ENCODE assay signal across 22 cellular contexts in the genomic region with DNA sequence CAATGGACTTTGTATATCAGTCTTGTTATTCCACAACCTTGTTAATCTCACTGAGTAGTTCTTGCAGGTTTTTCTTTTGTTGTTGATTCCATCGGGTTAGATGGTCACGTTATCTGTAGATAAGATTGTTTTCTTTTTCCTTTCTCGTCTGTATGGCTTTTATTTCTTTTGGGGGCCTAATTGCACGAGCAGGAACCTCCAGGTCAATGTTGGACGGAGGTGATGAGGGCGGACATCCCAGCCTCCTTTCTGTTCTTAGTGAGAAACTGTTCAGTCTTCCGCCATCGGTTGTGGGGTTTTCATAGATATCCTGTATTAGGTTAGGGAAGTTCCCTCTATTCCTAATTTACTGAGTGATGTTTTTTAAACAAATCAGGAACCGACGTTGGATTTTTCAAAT. TPM values are rescaled to one million over a fixed set of nuclear protein-coding genes. Genes with fewer than 3 reads are reported as not detected.
"Had no signal": no experiment of that assay in that cellular context is flagged by ENCODE, and none has a peak within 500 bp of the region (broad histone marks: within the 10 kb centered on the region; RNA-seq: fewer than 3 reads in every experiment).

No MANE protein-coding gene starts in this region.

- H3K27ac ChIP-seq: cardiac muscle cell, epithelial cell of prostate, foreskin keratinocyte, tibial artery, vagina had no signal

- H3K36me3 Mint-ChIP-seq: natural killer cell treated with Interleukin-12 subunit alpha and Interleukin-12 subunit beta and Interleukin-15 and Interleukin-18, amount 100 ng/mL, for 72 hours had no signal

- H3K27ac Mint-ChIP-seq: activated B cell treated with CpG ODN at 0.5 μM for 24 hours; activated CD4-positive, alpha-beta memory T cell treated with anti-CD3 and anti-CD28 coated beads, Interleukin-2, amount 10 ng/mL, durations not matched to agents 7 days and 5 days; activated CD8-positive, alpha-beta memory T cell treated with anti-CD3 and anti-CD28 coated beads, Interleukin-2, amount 10 ng/mL, durations not matched to agents 7 days and 5 days; activated naive CD8-positive, alpha-beta T cell treated with anti-CD3 and anti-CD28 coated beads, Interleukin-2, amount 10 ng/mL, durations not matched to agents 7 days and 5 days; activated T-helper 17 cell treated with anti-CD3 and anti-CD28 coated beads, Interleukin-2, amount 50 U/mL, for 72 hours; effector memory CD8-positive, alpha-beta T cell; natural killer cell treated with Interleukin-12 subunit alpha and Interleukin-12 subunit beta and Interleukin-15 and Interleukin-18, amount 100 ng/mL, for 72 hours had no signal

- H3K9me3 ChIP-seq: lower lobe of right lung, tibial artery, vagina had no signal

- ATAC-seq: activated CD8-positive, alpha-beta memory T cell treated with anti-CD3 and anti-CD28 coated beads, Interleukin-2, amount 10 ng/mL, durations not matched to agents 7 days and 5 days; activated T-helper 17 cell treated with anti-CD3 and anti-CD28 coated beads, Interleukin-2, amount 50 U/mL, for 72 hours; effector memory CD8-positive, alpha-beta T cell; foreskin keratinocyte; lower lobe of right lung; natural killer cell treated with Interleukin-12 subunit alpha and Interleukin-12 subunit beta and Interleukin-15 and Interleukin-18, amount 100 ng/mL, for 72 hours had no signal

- H3K4me3 Mint-ChIP-seq: activated CD4-positive, alpha-beta memory T cell treated with anti-CD3 and anti-CD28 coated beads, Interleukin-2, amount 10 ng/mL, durations not matched to agents 7 days and 5 days; activated CD8-positive, alpha-beta memory T cell treated with anti-CD3 and anti-CD28 coated beads, Interleukin-2, amount 10 ng/mL, durations not matched to agents 7 days and 5 days; activated naive CD8-positive, alpha-beta T cell treated with anti-CD3 and anti-CD28 coated beads, Interleukin-2, amount 10 ng/mL, durations not matched to agents 7 days and 5 days; activated T-helper 17 cell treated with anti-CD3 and anti-CD28 coated beads, Interleukin-2, amount 50 U/mL, for 72 hours had no signal

- H3K4me3 ChIP-seq: cardiac muscle cell, tibial artery, vagina had no signal

- H3K9me3 Mint-ChIP-seq: activated B cell treated with CpG ODN at 0.5 μM for 24 hours; activated CD4-positive, alpha-beta memory T cell treated with anti-CD3 and anti-CD28 coated beads, Interleukin-2, amount 10 ng/mL, durations not matched to agents 7 days and 5 days; activated T-helper 17 cell treated with anti-CD3 and anti-CD28 coated beads, Interleukin-2, amount 50 U/mL, for 72 hours; effector memory CD8-positive, alpha-beta T cell had no signal

- DNase-seq: activated B cell treated with CpG ODN at 0.5 μM for 24 hours; activated CD4-positive, alpha-beta memory T cell treated with anti-CD3 and anti-CD28 coated beads, Interleukin-2, amount 10 ng/mL, durations not matched to agents 7 days and 5 days; activated CD4-positive, alpha-beta T cell treated with anti-CD3 and anti-CD28 coated beads for 48 hours; activated CD8-positive, alpha-beta memory T cell treated with anti-CD3 and anti-CD28 coated beads, Interleukin-2, amount 10 ng/mL, durations not matched to agents 7 days and 5 days; activated naive CD4-positive, alpha-beta T cell; activated naive CD8-positive, alpha-beta T cell treated with anti-CD3 and anti-CD28 coated beads, Interleukin-2, amount 10 ng/mL, durations not matched to agents 7 days and 5 days; activated T-cell treated with anti-CD3 and anti-CD28 coated beads, Interleukin-2, amount 50 U/mL, for 1 hour; effector memory CD8-positive, alpha-beta T cell; foreskin keratinocyte; lower lobe of right lung; nucleus accumbens; stimulated activated naive CD4-positive, alpha-beta T cell treated with Interleukin-2 at 50 U/mL for 16 hours; tibial artery had no signal

- H3K36me3 ChIP-seq: cardiac muscle cell, lower lobe of right lung, tibial artery, vagina had no signal

- H3K27me3 ChIP-seq: cardiac muscle cell, vagina had no signal

- H3K4me1 ChIP-seq: foreskin keratinocyte, lower lobe of right lung, vagina had no signal

RNA-seq across cellular contexts. Expression of a gene that starts 4.8 kb away (rescaled TPM):
- total RNA-seq: activated CD8-positive, alpha-beta memory T cell treated with anti-CD3 and anti-CD28 coated beads, Interleukin-2, amount 10 ng/mL, durations not matched to agents 7 days and 5 days; activated naive CD8-positive, alpha-beta T cell treated with anti-CD3 and anti-CD28 coated beads, Interleukin-2, amount 10 ng/mL, durations not matched to agents 7 days and 5 days; cardiac muscle cell; dermis microvascular lymphatic vessel endothelial cell; foreskin keratinocyte; lower lobe of right lung; natural killer cell treated with Interleukin-12 subunit alpha and Interleukin-12 subunit beta and Interleukin-15 and Interleukin-18, amount 100 ng/mL, for 72 hours; subcutaneous adipose tissue; T-helper 2 cell treated with Interferon-gamma antibody and Interleukin-4, amounts not matched to agents 100 ng/mL and 5 ng/mL, for 36 hours; vagina had no signal
- polyA plus RNA-seq: cardiac muscle cell, foreskin keratinocyte, keratinocyte had no signal

RNA-seq across cellular contexts. Expression of a gene that starts 23.0 kb away (rescaled TPM):
- total RNA-seq: dermis microvascular lymphatic vessel endothelial cell, foreskin keratinocyte had no signal
- polyA plus RNA-seq: foreskin keratinocyte had no signal

RNA-seq across cellular contexts. Expression of a gene that starts 43.6 kb away (rescaled TPM):
- total RNA-seq: cardiac muscle cell had no signal

RNA-seq across cellular contexts. Expression of a gene that starts 57.7 kb away (rescaled TPM):
- total RNA-seq: activated T-helper 17 cell treated with anti-CD3 and anti-CD28 coated beads, Interleukin-2, amount 50 U/mL, for 72 hours; dermis microvascular lymphatic vessel endothelial cell; vagina had no signal
